Comparison of ENCODE assay signal across 13 cellular contexts in genomic region chr14:51546603-51547258, GRCh38.
DNase-seq lines count a peak whose midpoint lies in the region; ATAC-seq and TF ChIP-seq lines count a peak whose summit lies in the region.
"Had no signal": no experiment of that assay in that cellular context is flagged by ENCODE, and none has a peak within 500 bp of the region (broad histone marks: within the 10 kb centered on the region; RNA-seq: fewer than 3 reads in every experiment).

No MANE protein-coding gene starts in this region.

- intact Hi-C loops in left ventricle myocardium inferior (cut with micrococcal nuclease): no loop called here
- intact Hi-C loops in left cardiac atrium (cut with DNase I): no loop called here
- intact Hi-C loops in MCF 10A (cut with micrococcal nuclease): loop anchor here (1.0 to 10.0 kb wide), 5 partner anchors 58 to 264 kb away; no protein-coding TSS in a partner anchor
- intact Hi-C loops in uterus (cut with DNase I; ENCODE audit: low total_unique reads): no loop called here

- H3K27me3 ChIP-seq in left ventricle myocardium inferior (ENCODE audit: low read depth) (no peaks in the 10 kb centered on the region), uterus (no peaks in the 10 kb centered on the region)

- H3K27ac Mint-ChIP-seq in MCF 10A (ENCODE audit: low read depth, unreplicated experiment) (peak overlapping the region; percentile 94), nephron (peak overlapping the region; percentile 56 to 79 (median 72))
- no peak overlapping the region for H3K27ac Mint-ChIP-seq in activated CD4-positive, alpha-beta T cell treated with anti-CD3 and anti-CD28 coated beads, Interleukin-2, amount 10 ng/mL, durations not matched to agents 7 days and 5 days

- TF ChIP-seq POLR2A in uterus (IDR thresholded peaks at IDR 0.05): no peak

- H3K27ac ChIP-seq in left ventricle myocardium inferior (replicated peaks): peak overlapping the region; percentile 39
- peak overlapping the region; percentile 59 to 74 for H3K27ac ChIP-seq in uterus

- peaks cover 47% of the 10 kb centered on the region for H3K4me1 Mint-ChIP-seq in MCF 10A (ENCODE audit: insufficient read depth, unreplicated experiment)
- peaks cover 34% of the 10 kb centered on the region for H3K4me1 Mint-ChIP-seq in nephron
- H3K4me1 Mint-ChIP-seq in activated CD4-positive, alpha-beta T cell treated with anti-CD3 and anti-CD28 coated beads, Interleukin-2, amount 10 ng/mL, durations not matched to agents 7 days and 5 days: no peaks in the 10 kb centered on the region

- ATAC-seq in left cardiac atrium: no peak
- ATAC-seq: activated CD4-positive, CD25-positive, alpha-beta regulatory T cell treated with anti-CD3 and anti-CD28 coated beads, Interleukin-2, amount 50 U/mL, for 24 hours had no signal

- H3K4me1 ChIP-seq in left ventricle myocardium inferior: peaks cover 5% of the 10 kb centered on the region
- peaks cover 0 to 4% of the 10 kb centered on the region in 2 donors for H3K4me1 ChIP-seq in uterus

- H3K9me3 Mint-ChIP-seq in MCF 10A (ENCODE audit: unreplicated experiment): no peaks in the 10 kb centered on the region
- H3K9me3 Mint-ChIP-seq in nephron: no peaks in the 10 kb centered on the region
- no peaks in the 10 kb centered on the region for H3K9me3 Mint-ChIP-seq in activated CD4-positive, alpha-beta T cell treated with anti-CD3 and anti-CD28 coated beads, Interleukin-2, amount 10 ng/mL, durations not matched to agents 7 days and 5 days

- TF ChIP-seq CTCF in left ventricle myocardium inferior (IDR thresholded peaks at IDR 0.05; ENCODE audit: borderline replicate concordance) (no peak), MCF 10A (IDR thresholded peaks at IDR 0.05; ENCODE audit: unreplicated experiment) (no peak), nephron (IDR thresholded peaks at IDR 0.05; ENCODE audit: unreplicated experiment in 3 of 3) (no peak), uterus (IDR thresholded peaks at IDR 0.05) (no peak)

- BruUV-seq in MCF 10A (replicated peaks; lab: Mats Ljungman, UMichigan): TSS peak; percentile 98

- H3K4me3 Mint-ChIP-seq in MCF 10A (ENCODE audit: unreplicated experiment) (peak overlapping the region; percentile 46), nephron (no peak overlapping the region)
- H3K4me3 Mint-ChIP-seq in activated CD4-positive, alpha-beta T cell treated with anti-CD3 and anti-CD28 coated beads, Interleukin-2, amount 10 ng/mL, durations not matched to agents 7 days and 5 days: no peak overlapping the region

- H3K36me3 ChIP-seq in left ventricle myocardium inferior (no peaks in the 10 kb centered on the region), uterus (no peaks in the 10 kb centered on the region)

- no peaks in the 10 kb centered on the region for H3K27me3 Mint-ChIP-seq in MCF 10A (ENCODE audit: insufficient read depth, unreplicated experiment)
- H3K27me3 Mint-ChIP-seq in nephron (ENCODE audit: low read depth): peaks cover 3% of the 10 kb centered on the region
- peaks cover 16% of the 10 kb centered on the region for H3K27me3 Mint-ChIP-seq in activated CD4-positive, alpha-beta T cell treated with anti-CD3 and anti-CD28 coated beads, Interleukin-2, amount 10 ng/mL, durations not matched to agents 7 days and 5 days

- H3K4me3 ChIP-seq in left ventricle myocardium inferior: no peak overlapping the region
- no peak overlapping the region for H3K4me3 ChIP-seq in uterus

- DNase-seq in left ventricle myocardium inferior (no peak), left cardiac atrium (no peak), MCF 10A (ENCODE audit: unreplicated experiment) (no peak), uterus (no peak), iPS-NIHi11 (ENCODE audit: low spot score) (no peak), NCI-H345 treated with DMSO at 0.1 percent for 48 hours (lab: John Stamatoyannopoulos, UW; ENCODE audit: unreplicated experiment) (no peak)
- no peak for DNase-seq in activated CD4-positive, alpha-beta T cell treated with anti-CD3 and anti-CD28 coated beads, Interleukin-2, amount 10 ng/mL, durations not matched to agents 7 days and 5 days
- DNase-seq: activated T-cell treated with anti-CD3 and anti-CD28 coated beads, Interleukin-2, amount 50 U/mL, for 48 hours; Kasumi-1; stimulated activated CD4-positive, alpha-beta T cell treated with anti-CD3 and anti-CD28 coated beads, Interleukin-4, amount 100 ng/mL, for 4 hours; substantia nigra had no signal

- H3K9me3 ChIP-seq in left ventricle myocardium inferior (replicated peaks) (no peaks in the 10 kb centered on the region), uterus (no peaks in the 10 kb centered on the region)

- H3K36me3 Mint-ChIP-seq in MCF 10A (ENCODE audit: insufficient read depth, unreplicated experiment) (no peaks in the 10 kb centered on the region), nephron (ENCODE audit: low read depth) (no peaks in the 10 kb centered on the region)
- H3K36me3 Mint-ChIP-seq in activated CD4-positive, alpha-beta T cell treated with anti-CD3 and anti-CD28 coated beads, Interleukin-2, amount 10 ng/mL, durations not matched to agents 7 days and 5 days (ENCODE audit: low read depth): no peaks in the 10 kb centered on the region

- CTCF ChIA-PET in MCF 10A (lab: Yijun Ruan, JAX): interaction anchor here (0.6 to 1.4 kb wide), 4 partner anchors 18 to 601 kb away, joined by 3 to 4 read pairs (median 4); no protein-coding TSS in a partner anchor
- CTCF ChIA-PET in activated CD4-positive, alpha-beta T cell treated with anti-CD3 and anti-CD28 coated beads, Interleukin-2, amount 10 ng/mL, durations not matched to agents 7 days and 5 days (lab: Charles Lee): interaction anchor here (0.7 kb wide), 1 partner anchor 9 kb away, joined by 6 read pairs; no protein-coding TSS in a partner anchor

- POLR2A ChIA-PET in MCF 10A (lab: Yijun Ruan, JAX): interaction anchor here (0.6 to 7.7 kb wide), 24 partner anchors 8 to 604 kb away, joined by 3 to 124 read pairs (median 5); partner anchors contain the start of gene FRMD6
- POLR2A ChIA-PET in activated CD4-positive, alpha-beta T cell treated with anti-CD3 and anti-CD28 coated beads, Interleukin-2, amount 10 ng/mL, durations not matched to agents 7 days and 5 days (lab: Charles Lee): no interaction called here
